In the genomic region with DNA sequence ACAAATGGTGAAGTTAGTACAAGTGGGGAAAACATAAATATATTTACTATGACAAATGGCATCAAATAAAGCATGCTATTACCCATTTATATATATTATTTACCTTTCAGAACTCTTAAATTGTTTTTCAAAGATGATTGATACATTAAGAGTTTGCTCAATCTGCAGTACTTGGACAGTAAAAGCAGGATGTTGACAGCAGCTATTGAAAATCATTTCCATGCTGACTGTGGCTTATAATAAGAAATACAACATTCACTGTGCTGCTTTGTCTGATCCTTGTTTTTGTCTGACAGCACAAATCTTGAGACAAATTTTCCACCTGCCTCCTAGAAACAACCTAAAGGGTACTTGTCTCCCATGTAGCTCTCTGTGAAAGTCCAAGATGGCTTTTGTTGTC, we compare ENCODE assay signal across 9 cellular contexts.
"Had no signal": no experiment of that assay in that cellular context is flagged by ENCODE, and none has a peak within 500 bp of the region (broad histone marks: within the 10 kb centered on the region; RNA-seq: fewer than 3 reads in every experiment).

No MANE protein-coding gene starts in this region.

- H3K36me3 ChIP-seq: HAP-1 had no signal

- DNase-seq: GM23248, GOT3, H7, H9, HCEC 1CT, HFFc6 had no signal

- H3K27ac ChIP-seq: GM23248 had no signal

- ATAC-seq: GM23338, HCT116 had no signal

- H3K9me3 ChIP-seq: HAP-1 had no signal

- H3K9ac ChIP-seq: GM23248 had no signal

- H3K4me1 ChIP-seq: HAP-1 had no signal

- H3K4me3 ChIP-seq: GM23248, GM23338, HAP-1 had no signal

- H3K4me2 ChIP-seq: GM23338 had no signal

- H2AFZ ChIP-seq: GM23248 had no signal
